Comparison of ENCODE assay signal across 24 cellular contexts in genomic region chr12:95130096-95130495, GRCh38. TPM values are rescaled to one million over a fixed set of nuclear protein-coding genes. Genes with fewer than 3 reads are reported as not detected.
DNase-seq lines count a peak whose midpoint lies in the region; ATAC-seq and TF ChIP-seq lines count a peak whose summit lies in the region.
"Had no signal": no experiment of that assay in that cellular context is flagged by ENCODE, and none has a peak within 500 bp of the region (broad histone marks: within the 10 kb centered on the region; RNA-seq: fewer than 3 reads in every experiment).

No MANE protein-coding gene starts in this region.

- H3K9me3 Mint-ChIP-seq in Caco-2 (ENCODE audit: unreplicated experiment) (no peaks in the 10 kb centered on the region), WTC11 (no peaks in the 10 kb centered on the region)
- H3K9me3 Mint-ChIP-seq: activated CD4-positive, alpha-beta memory T cell treated with anti-CD3 and anti-CD28 coated beads, Interleukin-2, amount 10 ng/mL, durations not matched to agents 7 days and 5 days; dendritic cell treated with granulocyte-macrophage colony-stimulating factor and Interleukin-4, amounts not matched to agents 40 ng/mL and 50 ng/mL, for 4 days; immature natural killer cell; stimulated activated memory B cell treated with anti-CD40 and anti-IgM and Interleukin-4, amounts not matched to agents 10 μg/mL and 1 μg/mL and 100 μg/mL, for 72 hours had no signal

- H3K4me1 ChIP-seq in Caco-2 (peaks cover 29% of the 10 kb centered on the region), HEK293 (ENCODE audit: control insufficient read depth, insufficient read depth, low read length) (peaks cover 7% of the 10 kb centered on the region)
- H3K4me1 ChIP-seq: vagina had no signal

- BruUV-seq in Caco-2 (replicated peaks; lab: Mats Ljungman, UMichigan) = no TSS peak

- no peak for TF ChIP-seq CTCF in Caco-2 (IDR thresholded peaks at IDR 0.05; ENCODE audit: insufficient read depth in 1 of 2, low read depth in 1 of 2, low read length in 1 of 2, severe bottlenecking in 1 of 2, unreplicated experiment in 1 of 2)
- TF ChIP-seq CTCF in HEK293 (tag by site-specific recombination; IDR thresholded peaks at IDR 0.05) = no peak
- TF ChIP-seq CTCF in WTC11 (IDR thresholded peaks at IDR 0.05) = no peak

- DNase-seq in Caco-2 (peak in 1 of 2 experiments; percentile 43), WTC11 (ENCODE audit: low spot score) (no peak), islet precursor cell (peak; percentile 60), retina (no peak)
- DNase-seq in activated CD4-positive, CD25-positive, alpha-beta regulatory T cell treated with anti-CD3 and anti-CD28 coated beads, Interleukin-2, amount 50 U/mL, for 72 hours = no peak
- DNase-seq in stimulated activated CD4-positive, alpha-beta T cell treated with anti-CD3 and anti-CD28 coated beads, Interleukin-12 subunit alpha, Interleukin-12 subunit beta, amount 100 ng/mL, for 4 hours = no peak
- DNase-seq: activated CD4-positive, alpha-beta memory T cell treated with anti-CD3 and anti-CD28 coated beads, Interleukin-2, amount 10 ng/mL, durations not matched to agents 7 days and 5 days; activated gamma-delta T cell; activated T-cell treated with anti-CD3 and anti-CD28 coated beads for 4 hours; C1 segment of cervical spinal cord; heart left ventricle; immature natural killer cell; lower lobe of right lung; NCI-H1930; NCI-H510A treated with DMSO at 0.1 percent for 48 hours; T-helper 9 cell had no signal

- H3K4me1 Mint-ChIP-seq in Caco-2 (ENCODE audit: low read depth, unreplicated experiment) (peaks cover 23% of the 10 kb centered on the region), WTC11 (peaks cover 3% of the 10 kb centered on the region; the same call in 1 of the 2 replicates)
- H3K4me1 Mint-ChIP-seq: activated CD4-positive, alpha-beta memory T cell treated with anti-CD3 and anti-CD28 coated beads, Interleukin-2, amount 10 ng/mL, durations not matched to agents 7 days and 5 days; immature natural killer cell; stimulated activated memory B cell treated with anti-CD40 and anti-IgM and Interleukin-4, amounts not matched to agents 10 μg/mL and 1 μg/mL and 100 μg/mL, for 72 hours had no signal

- POLR2A ChIA-PET in Caco-2 (lab: Charles Lee) = no interaction called here
- POLR2A ChIA-PET in HEK293 (lab: Yijun Ruan, JAX) = no interaction called here
- POLR2A ChIA-PET in WTC11 (lab: Charles Lee) = no interaction called here

- ATAC-seq in WTC11 (no peak; the same call in 1 of the 2 replicates), GM21381 (IDR thresholded peaks at IDR 0.05; ENCODE audit: unreplicated experiment) (no peak)
- ATAC-seq: heart left ventricle; lower lobe of right lung; stimulated activated memory B cell treated with anti-CD40 and anti-IgM and Interleukin-4, amounts not matched to agents 10 μg/mL and 1 μg/mL and 100 μg/mL, for 72 hours had no signal

- H3K36me3 Mint-ChIP-seq in Caco-2 (ENCODE audit: insufficient read depth, unreplicated experiment) (peaks cover 33% of the 10 kb centered on the region), WTC11 (peaks cover 46% of the 10 kb centered on the region)
- H3K36me3 Mint-ChIP-seq: immature natural killer cell; stimulated activated memory B cell treated with anti-CD40 and anti-IgM and Interleukin-4, amounts not matched to agents 10 μg/mL and 1 μg/mL and 100 μg/mL, for 72 hours had no signal

- H3K27me3 ChIP-seq in Caco-2 (replicated peaks; ENCODE audit: control insufficient read depth, insufficient read depth, low read length) = no peaks in the 10 kb centered on the region
- H3K27me3 ChIP-seq: heart left ventricle, neutrophil, suprapubic skin, vagina had no signal

- CTCF ChIA-PET in Caco-2 (lab: Charles Lee) = no interaction called here
- CTCF ChIA-PET in HEK293 (lab: Yijun Ruan, JAX) = no interaction called here
- CTCF ChIA-PET in WTC11 (lab: Charles Lee) = no interaction called here

- H3K4me3 Mint-ChIP-seq in Caco-2 (ENCODE audit: unreplicated experiment) (no peak overlapping the region), WTC11 (no peak overlapping the region)
- H3K4me3 Mint-ChIP-seq: activated CD4-positive, alpha-beta memory T cell treated with anti-CD3 and anti-CD28 coated beads, Interleukin-2, amount 10 ng/mL, durations not matched to agents 7 days and 5 days; dendritic cell treated with granulocyte-macrophage colony-stimulating factor and Interleukin-4, amounts not matched to agents 40 ng/mL and 50 ng/mL, for 4 days; immature natural killer cell; stimulated activated memory B cell treated with anti-CD40 and anti-IgM and Interleukin-4, amounts not matched to agents 10 μg/mL and 1 μg/mL and 100 μg/mL, for 72 hours had no signal

- H3K4me3 ChIP-seq in Caco-2 (ENCODE audit: low read depth, low read length) (no peak overlapping the region), HEK293 (ENCODE audit: low read depth, low read length) (no peak overlapping the region)
- H3K4me3 ChIP-seq: heart left ventricle, lower lobe of right lung, skin epidermis, suprapubic skin, vagina had no signal

- H3K27me3 Mint-ChIP-seq in Caco-2 (ENCODE audit: insufficient read depth, unreplicated experiment) (no peaks in the 10 kb centered on the region), WTC11 (ENCODE audit: low read depth) (no peaks in the 10 kb centered on the region)
- H3K27me3 Mint-ChIP-seq: activated CD4-positive, alpha-beta memory T cell treated with anti-CD3 and anti-CD28 coated beads, Interleukin-2, amount 10 ng/mL, durations not matched to agents 7 days and 5 days; dendritic cell treated with granulocyte-macrophage colony-stimulating factor and Interleukin-4, amounts not matched to agents 40 ng/mL and 50 ng/mL, for 4 days; stimulated activated memory B cell treated with anti-CD40 and anti-IgM and Interleukin-4, amounts not matched to agents 10 μg/mL and 1 μg/mL and 100 μg/mL, for 72 hours had no signal

- no peaks in the 10 kb centered on the region; the same call in 1 of the 2 replicates for H3K36me3 ChIP-seq in Caco-2 (ENCODE audit: control insufficient read depth, insufficient read depth, low read length)
- no peaks in the 10 kb centered on the region for H3K36me3 ChIP-seq in HEK293 (ENCODE audit: control insufficient read depth in 2 of 2, insufficient read depth in 1 of 2, low read length in 2 of 2)
- H3K36me3 ChIP-seq: neutrophil had no signal

- H3K27ac Mint-ChIP-seq in Caco-2 (ENCODE audit: unreplicated experiment) = peak overlapping the region; percentile 8
- H3K27ac Mint-ChIP-seq in WTC11 = peak overlapping the region; percentile 37; the same call in 1 of the 2 replicates
- H3K27ac Mint-ChIP-seq: activated CD4-positive, alpha-beta memory T cell treated with anti-CD3 and anti-CD28 coated beads, Interleukin-2, amount 10 ng/mL, durations not matched to agents 7 days and 5 days; dendritic cell treated with granulocyte-macrophage colony-stimulating factor and Interleukin-4, amounts not matched to agents 40 ng/mL and 50 ng/mL, for 4 days; immature natural killer cell; stimulated activated memory B cell treated with anti-CD40 and anti-IgM and Interleukin-4, amounts not matched to agents 10 μg/mL and 1 μg/mL and 100 μg/mL, for 72 hours had no signal

- H3K27ac ChIP-seq in HEK293 (ENCODE audit: extremely low read depth, low read depth, low read length) = no peak overlapping the region
- H3K27ac ChIP-seq: heart left ventricle, lower lobe of right lung, neutrophil, skin epidermis, suprapubic skin, vagina had no signal

- intact Hi-C loops in Caco-2 (cut with micrococcal nuclease; ENCODE audit: unreplicated experiment) = loop anchor here (2.0 kb wide), 1 partner anchor 33 kb away; no protein-coding TSS in a partner anchor

- H3K9me3 ChIP-seq in Caco-2 (no peaks in the 10 kb centered on the region), HEK293 (ENCODE audit: control insufficient read depth, insufficient read depth, low read depth, low read length) (no peaks in the 10 kb centered on the region)
- H3K9me3 ChIP-seq: heart left ventricle, lower lobe of right lung, neutrophil, suprapubic skin, vagina had no signal

TF ChIP-seq in HEK293, 187 proteins besides CTCF, POLR2A, EP300 and RAD21 (continues in another document):
- TF ChIP-seq KLF9 (tag by site-specific recombination; IDR thresholded peaks at IDR 0.05; ENCODE audit: low read depth) = no peak
- TF ChIP-seq TCF7L2 (IDR thresholded peaks at IDR 0.05; ENCODE audit: borderline replicate concordance, low read depth, low read length) = no peak
- no peak for TF ChIP-seq ZNF48 (tag by site-specific recombination; IDR thresholded peaks at IDR 0.05)
- no peak for TF ChIP-seq ZNF184 (tag by site-specific recombination; IDR thresholded peaks at IDR 0.05)
- no peak for TF ChIP-seq ZFP37 (tag by site-specific recombination; IDR thresholded peaks at IDR 0.05)
- TF ChIP-seq ZSCAN30 (tag by site-specific recombination; IDR thresholded peaks at IDR 0.05) = no peak

TF ChIP-seq in WTC11, 78 proteins besides CTCF, POLR2A, EP300 and RAD21 (continues in another document):
- TF ChIP-seq ZSCAN18 (CRISPR knock-in tag; IDR thresholded peaks at IDR 0.05) (no peak), KAT7 (CRISPR knock-in tag; IDR thresholded peaks at IDR 0.05; ENCODE audit: borderline replicate concordance) (no peak), ZNF317 (CRISPR knock-in tag; IDR thresholded peaks at IDR 0.05; ENCODE audit: borderline replicate concordance, low read depth) (no peak), ZNF416 (CRISPR knock-in tag; IDR thresholded peaks at IDR 0.05) (no peak)

RNA-seq across cellular contexts. Expression of gene NR2C1, which starts 56.7 kb away (rescaled TPM):
- total RNA-seq in Caco-2 (2022) = 49.7 and 51.1 TPM in 2 replicates
- 45.4 to 53.0 TPM (median 51.1 TPM) in 3 replicates for total RNA-seq in WTC11 (2021)
